In genomic region chr6:116385462-116385807, GRCh38 we compare ENCODE assay signal across 15 cellular contexts. TPM values are rescaled to one million over a fixed set of nuclear protein-coding genes. Genes with fewer than 3 reads are reported as not detected.
DNase-seq lines count a peak whose midpoint lies in the region; ATAC-seq, FAIRE-seq and TF ChIP-seq lines count a peak whose summit lies in the region.
"Had no signal": no experiment of that assay in that cellular context is flagged by ENCODE, and none has a peak within 500 bp of the region (broad histone marks: within the 10 kb centered on the region; RNA-seq: fewer than 3 reads in every experiment).

No MANE protein-coding gene starts in this region.

- no peak overlapping the region for H3K27ac ChIP-seq in right atrium auricular region
- peak overlapping the region; percentile 67 for H3K27ac ChIP-seq in astrocyte (ENCODE audit: low read depth, low read length)
- peak overlapping the region in 2 of 10 donors; percentile 36 to 82 for H3K27ac ChIP-seq in heart right ventricle
- peak overlapping the region; percentile 66 for H3K27ac ChIP-seq in subcutaneous abdominal adipose tissue (ENCODE audit: low read depth, low read length)

- peaks cover 80% of the 10 kb centered on the region for H3K79me2 ChIP-seq in astrocyte (ENCODE audit: insufficient read depth, low read length)

- peak; percentile 20 for FAIRE-seq in astrocyte (lab: Jason Lieb, UNC)
- FAIRE-seq: A204.1 had no signal

- H3K36me3 Mint-ChIP-seq in astrocyte (ENCODE audit: low read depth, unreplicated experiment) = peaks cover 11% of the 10 kb centered on the region
- H3K36me3 Mint-ChIP-seq in activated CD4-positive, alpha-beta T cell treated with anti-CD3 and anti-CD28 coated beads, Interleukin-2, amount 10 ng/mL, durations not matched to agents 7 days and 5 days (ENCODE audit: low read depth) = no peaks in the 10 kb centered on the region

- peak overlapping the region; percentile 65 for H3K4me2 ChIP-seq in astrocyte (ENCODE audit: low read length)

- peak overlapping the region; percentile 43 for H3K27ac Mint-ChIP-seq in astrocyte (ENCODE audit: unreplicated experiment)
- no peak overlapping the region for H3K27ac Mint-ChIP-seq in activated CD4-positive, alpha-beta T cell treated with anti-CD3 and anti-CD28 coated beads, Interleukin-2, amount 10 ng/mL, durations not matched to agents 7 days and 5 days
- H3K27ac Mint-ChIP-seq: activated CD8-positive, alpha-beta memory T cell treated with anti-CD3 and anti-CD28 coated beads, Interleukin-2, amount 10 ng/mL, durations not matched to agents 7 days and 5 days had no signal

- H3K9me3 ChIP-seq in right atrium auricular region = no peaks in the 10 kb centered on the region
- H3K9me3 ChIP-seq in astrocyte (ENCODE audit: insufficient read depth, low read depth, low read length) = no peaks in the 10 kb centered on the region
- no peaks in the 10 kb centered on the region for H3K9me3 ChIP-seq in heart right ventricle
- no peaks in the 10 kb centered on the region for H3K9me3 ChIP-seq in subcutaneous abdominal adipose tissue (ENCODE audit: control insufficient read depth in 5 of 5, low read length in 5 of 5)

- no peak overlapping the region for H2AFZ ChIP-seq in astrocyte (ENCODE audit: low read depth, low read length)

- ATAC-seq in Right ventricle myocardium inferior = peak; percentile 35
- ATAC-seq in heart right ventricle = peak in 6 of 8 donors; percentile 16 to 67 (median 40)
- ATAC-seq in HG02798 (IDR thresholded peaks at IDR 0.05; ENCODE audit: poor library complexity, unreplicated experiment) = no peak
- ATAC-seq: activated CD8-positive, alpha-beta memory T cell treated with anti-CD3 and anti-CD28 coated beads, Interleukin-2, amount 10 ng/mL, durations not matched to agents 7 days and 5 days had no signal

- no peak overlapping the region for H3K4me3 Mint-ChIP-seq in astrocyte (ENCODE audit: unreplicated experiment)
- no peak overlapping the region for H3K4me3 Mint-ChIP-seq in activated CD4-positive, alpha-beta T cell treated with anti-CD3 and anti-CD28 coated beads, Interleukin-2, amount 10 ng/mL, durations not matched to agents 7 days and 5 days
- H3K4me3 Mint-ChIP-seq: activated CD8-positive, alpha-beta memory T cell treated with anti-CD3 and anti-CD28 coated beads, Interleukin-2, amount 10 ng/mL, durations not matched to agents 7 days and 5 days had no signal

- POLR2A ChIA-PET in activated CD4-positive, alpha-beta T cell treated with anti-CD3 and anti-CD28 coated beads, Interleukin-2, amount 10 ng/mL, durations not matched to agents 7 days and 5 days (lab: Charles Lee) = no interaction called here

- no peaks in the 10 kb centered on the region for H3K27me3 Mint-ChIP-seq in astrocyte (ENCODE audit: low read depth, unreplicated experiment)
- peaks cover 4% of the 10 kb centered on the region for H3K27me3 Mint-ChIP-seq in activated CD4-positive, alpha-beta T cell treated with anti-CD3 and anti-CD28 coated beads, Interleukin-2, amount 10 ng/mL, durations not matched to agents 7 days and 5 days
- H3K27me3 Mint-ChIP-seq: activated CD8-positive, alpha-beta memory T cell treated with anti-CD3 and anti-CD28 coated beads, Interleukin-2, amount 10 ng/mL, durations not matched to agents 7 days and 5 days had no signal

- intact Hi-C loops in Right ventricle myocardium inferior (cut with DNase I) (no loop called here), heart right ventricle (cut with DNase I) (no loop called here)

- H3K36me3 ChIP-seq in right atrium auricular region (no peaks in the 10 kb centered on the region), astrocyte (ENCODE audit: insufficient read depth, low read length) (no peaks in the 10 kb centered on the region), heart right ventricle (no peaks in the 10 kb centered on the region), subcutaneous abdominal adipose tissue (ENCODE audit: control insufficient read depth in 5 of 5, insufficient read depth in 5 of 5, low read length in 5 of 5) (no peaks in the 10 kb centered on the region)

- peaks cover 70% of the 10 kb centered on the region for H3K4me1 Mint-ChIP-seq in astrocyte (ENCODE audit: low read depth, unreplicated experiment)
- peaks cover 8% of the 10 kb centered on the region for H3K4me1 Mint-ChIP-seq in activated CD4-positive, alpha-beta T cell treated with anti-CD3 and anti-CD28 coated beads, Interleukin-2, amount 10 ng/mL, durations not matched to agents 7 days and 5 days

- H3K27me3 ChIP-seq in right atrium auricular region (no peaks in the 10 kb centered on the region), astrocyte (ENCODE audit: insufficient read depth, low read length) (no peaks in the 10 kb centered on the region), heart right ventricle (no peaks in the 10 kb centered on the region), subcutaneous abdominal adipose tissue (ENCODE audit: control insufficient read depth in 5 of 5, insufficient read depth in 4 of 5, low read length in 5 of 5) (no peaks in the 10 kb centered on the region)

- H3K9me3 Mint-ChIP-seq in astrocyte (ENCODE audit: unreplicated experiment) = no peaks in the 10 kb centered on the region
- no peaks in the 10 kb centered on the region for H3K9me3 Mint-ChIP-seq in activated CD4-positive, alpha-beta T cell treated with anti-CD3 and anti-CD28 coated beads, Interleukin-2, amount 10 ng/mL, durations not matched to agents 7 days and 5 days

- no peak for DNase-seq in Right ventricle myocardium inferior (ENCODE audit: missing footprints)
- no peak for DNase-seq in right atrium auricular region (ENCODE audit: low spot score)
- DNase-seq in astrocyte (ENCODE audit: low read depth) = peak; percentile 89
- DNase-seq in heart right ventricle = peak in 1 of 2 donors; percentile 33
- DNase-seq in activated CD4-positive, alpha-beta T cell treated with anti-CD3 and anti-CD28 coated beads, Interleukin-2, amount 10 ng/mL, durations not matched to agents 7 days and 5 days = no peak
- DNase-seq in cortex of kidney (lab: John Stamatoyannopoulos, UW) = no peak
- DNase-seq: activated CD8-positive, alpha-beta memory T cell treated with anti-CD3 and anti-CD28 coated beads, Interleukin-2, amount 10 ng/mL, durations not matched to agents 7 days and 5 days; erythroblast; NCI-H146; occipital lobe; stimulated activated CD4-positive, alpha-beta T cell treated with anti-CD3 and anti-CD28 coated beads, Interleukin-4, amount 100 ng/mL, for 1 hour; T1000 had no signal

- H3K4me3 ChIP-seq in right atrium auricular region (no peak overlapping the region), astrocyte (ENCODE audit: insufficient read depth, low read depth, low read length) (peak overlapping the region; percentile 6), heart right ventricle (no peak overlapping the region), subcutaneous abdominal adipose tissue (ENCODE audit: low read depth in 1 of 5, low read length in 5 of 5) (no peak overlapping the region)

- H4K20me1 ChIP-seq in astrocyte (ENCODE audit: insufficient read depth, low read length) = peaks cover 38% of the 10 kb centered on the region

- CTCF ChIA-PET in activated CD4-positive, alpha-beta T cell treated with anti-CD3 and anti-CD28 coated beads, Interleukin-2, amount 10 ng/mL, durations not matched to agents 7 days and 5 days (lab: Charles Lee) = no interaction called here

- H3K9ac ChIP-seq in astrocyte (ENCODE audit: low read length) = peak overlapping the region; percentile 17
- H3K9ac ChIP-seq in subcutaneous abdominal adipose tissue (ENCODE audit: low read length in 5 of 5) = no peak overlapping the region

- no peak for TF ChIP-seq CTCF in right atrium auricular region (IDR thresholded peaks at IDR 0.05)
- TF ChIP-seq CTCF in astrocyte (IDR thresholded peaks at IDR 0.05; ENCODE audit: insufficient read depth, low read depth, low read length) = no peak
- no peak for TF ChIP-seq CTCF in heart right ventricle (IDR thresholded peaks at IDR 0.05)

- 84 to 85% methylated on average over 1 of the region's 1 CpG for WGBS in heart right ventricle, 2 donors

- H3K4me1 ChIP-seq in right atrium auricular region (peaks cover 0 to 52% of the 10 kb centered on the region in 2 donors), astrocyte (ENCODE audit: insufficient read depth, low read length) (peaks cover 47% of the 10 kb centered on the region), heart right ventricle (peaks cover 7 to 71% (median 19%) of the 10 kb centered on the region in 9 donors), subcutaneous abdominal adipose tissue (ENCODE audit: control insufficient read depth in 5 of 5, insufficient read depth in 5 of 5, low read length in 5 of 5) (peaks cover 4 to 53% (median 38%) of the 10 kb centered on the region in 5 donors)

RNA-seq across cellular contexts. Expression of gene DSE, which starts 14.7 kb away (rescaled TPM):
- 11.6 TPM for total RNA-seq in Right ventricle myocardium inferior
- 10 to 100 TPM; 19.4 to 31.7 TPM for total RNA-seq in right atrium auricular region
- 83.2 and 83.7 TPM in 2 replicates for total RNA-seq in astrocyte
- 10 to 100 TPM in 8 of 10 donors, 1 to 10 TPM in 2; 8.8 to 25.4 (median 12.7) TPM for total RNA-seq in heart right ventricle
- 1 to 10 TPM; 3.8 to 5.1 TPM for polyA plus RNA-seq in heart right ventricle
- total RNA-seq in activated CD4-positive, alpha-beta T cell treated with anti-CD3 and anti-CD28 coated beads, Interleukin-2, amount 10 ng/mL, durations not matched to agents 7 days and 5 days = 1 to 10 TPM; 3.6 to 4.2 TPM

Comparison
In these comparisons a context has a peak if more than half of its experiments do, and no peak if none do; other contexts are left out.
1. H3K27ac ChIP-seq: peak in astrocyte (single experiment) and subcutaneous abdominal adipose tissue (single experiment); none in right atrium auricular region (0 of 2).